In genomic region chr6:3194535-3195376, GRCh38 we compare ENCODE assay signal across 13 cellular contexts. TPM values are rescaled to one million over a fixed set of nuclear protein-coding genes. Genes with fewer than 3 reads are reported as not detected.
DNase-seq lines count a peak whose midpoint lies in the region; ATAC-seq and TF ChIP-seq lines count a peak whose summit lies in the region.
"Had no signal": no experiment of that assay in that cellular context is flagged by ENCODE, and none has a peak within 500 bp of the region (broad histone marks: within the 10 kb centered on the region; RNA-seq: fewer than 3 reads in every experiment).

No MANE protein-coding gene starts in this region.

- no peak overlapping the region for H3K4me3 Mint-ChIP-seq in stimulated activated naive CD8-positive, alpha-beta T cell treated with anti-CD3 and anti-CD28 coated beads, Interleukin-15, amount 100 ng/mL, for 72 hours
- no peak overlapping the region for H3K4me3 Mint-ChIP-seq in WTC11
- H3K4me3 Mint-ChIP-seq: type B pancreatic cell had no signal

- no peaks in the 10 kb centered on the region for H3K4me1 Mint-ChIP-seq in stimulated activated naive CD8-positive, alpha-beta T cell treated with anti-CD3 and anti-CD28 coated beads, Interleukin-15, amount 100 ng/mL, for 72 hours
- H3K4me1 Mint-ChIP-seq in WTC11, result peaks cover 17% of the 10 kb centered on the region

- no peak for TF ChIP-seq POLR2A in Peyer's patch (IDR thresholded peaks at IDR 0.05)

- peak in 1 of 2 donors; percentile 50 for DNase-seq in stimulated activated naive CD8-positive, alpha-beta T cell treated with anti-CD3 and anti-CD28 coated beads, Interleukin-15, amount 100 ng/mL, for 72 hours
- no peak for DNase-seq in stimulated activated naive CD8-positive, alpha-beta T cell treated with anti-CD3 and anti-CD28 coated beads, Interleukin-15, Interleukin-2, amounts not matched to agents 100 U/mL and 50 U/mL, for 24 hours
- DNase-seq in WTC11 (ENCODE audit: low spot score) (no peak), hippocampal formation (lab: John Stamatoyannopoulos, UW) (peak; percentile 67 to 81), Peyer's patch (no peak), kidney tubule cell (ENCODE audit: low spot score) (no peak), foreskin fibroblast (no peak), GF-D8 (lab: John Stamatoyannopoulos, UW) (no peak)
- DNase-seq: Caco-2, NCI-H226 had no signal

- TF ChIP-seq CTCF in WTC11 (IDR thresholded peaks at IDR 0.05), result no peak
- TF ChIP-seq CTCF in Peyer's patch (IDR thresholded peaks at IDR 0.05), result no peak
- no peak for TF ChIP-seq CTCF in foreskin fibroblast (IDR thresholded peaks at IDR 0.05; ENCODE audit: low read depth, low read length)

- no peaks in the 10 kb centered on the region for H3K9me3 ChIP-seq in Peyer's patch
- H3K9me3 ChIP-seq: Caco-2 had no signal

- H3K4me3 ChIP-seq in Peyer's patch (no peak overlapping the region), foreskin fibroblast (ENCODE audit: low read depth in 1 of 2, low read length in 2 of 2) (no peak overlapping the region)

- H3K27ac ChIP-seq in Peyer's patch, result no peak overlapping the region

- POLR2A ChIA-PET in WTC11 (lab: Charles Lee), result interaction anchor here (0.6 to 1.2 kb wide), 4 partner anchors 14 to 195 kb away, joined by 3 to 4 read pairs (median 3); no protein-coding TSS in a partner anchor

- peaks cover 9% of the 10 kb centered on the region for H3K27me3 Mint-ChIP-seq in stimulated activated naive CD8-positive, alpha-beta T cell treated with anti-CD3 and anti-CD28 coated beads, Interleukin-15, amount 100 ng/mL, for 72 hours
- H3K27me3 Mint-ChIP-seq in WTC11 (ENCODE audit: low read depth), result no peaks in the 10 kb centered on the region
- H3K27me3 Mint-ChIP-seq: type B pancreatic cell had no signal

- H3K36me3 ChIP-seq in Peyer's patch, result no peaks in the 10 kb centered on the region

- no peak overlapping the region for H3K27ac Mint-ChIP-seq in stimulated activated naive CD8-positive, alpha-beta T cell treated with anti-CD3 and anti-CD28 coated beads, Interleukin-15, amount 100 ng/mL, for 72 hours
- H3K27ac Mint-ChIP-seq in WTC11, result no peak overlapping the region
- H3K27ac Mint-ChIP-seq: type B pancreatic cell had no signal

- H3K9me3 Mint-ChIP-seq in stimulated activated naive CD8-positive, alpha-beta T cell treated with anti-CD3 and anti-CD28 coated beads, Interleukin-15, amount 100 ng/mL, for 72 hours, result no peaks in the 10 kb centered on the region
- H3K9me3 Mint-ChIP-seq in WTC11, result peaks cover 24% of the 10 kb centered on the region
- H3K9me3 Mint-ChIP-seq: type B pancreatic cell had no signal

- ATAC-seq in stimulated activated naive CD8-positive, alpha-beta T cell treated with anti-CD3 and anti-CD28 coated beads, Interleukin-15, amount 100 ng/mL, for 72 hours, result peak; percentile 93
- no peak for ATAC-seq in stimulated activated naive CD8-positive, alpha-beta T cell treated with anti-CD3 and anti-CD28 coated beads, Interleukin-15, Interleukin-2, amounts not matched to agents 100 U/mL and 50 U/mL, for 24 hours
- ATAC-seq in WTC11, result peak; percentile 65
- ATAC-seq: esophagus mucosa had no signal

- H3K36me3 Mint-ChIP-seq in WTC11, result peaks cover 16% of the 10 kb centered on the region
- H3K36me3 Mint-ChIP-seq: type B pancreatic cell had no signal

- CTCF ChIA-PET in WTC11 (lab: Charles Lee), result interaction anchor here (0.5 to 3.9 kb wide), 11 partner anchors 9 to 84 kb away, joined by 3 to 23 read pairs (median 4); no protein-coding TSS in a partner anchor

- H3K4me1 ChIP-seq in Peyer's patch, result no peaks in the 10 kb centered on the region
- H3K4me1 ChIP-seq: Caco-2 had no signal

- no peaks in the 10 kb centered on the region for H3K27me3 ChIP-seq in Peyer's patch

TF ChIP-seq in WTC11, 78 proteins besides CTCF, POLR2A, EP300 and RAD21:
- TF ChIP-seq ZNF263 (CRISPR knock-in tag; IDR thresholded peaks at IDR 0.05; ENCODE audit: low read depth) (peak; percentile 44; the same call in 1 of the 2 replicates), TCF7 (CRISPR knock-in tag; IDR thresholded peaks at IDR 0.05; ENCODE audit: low read depth) (no peak)

RNA-seq across cellular contexts. Expression of gene TUBB2B, which starts 32.7 kb away (rescaled TPM):
- total RNA-seq in WTC11 (2021) (591 to 627 TPM (median 616 TPM) in 3 replicates), Peyer's patch (1 to 10 TPM; 2.4 to 7.4 (median 4.5) TPM)
- total RNA-seq: activated CD8-positive, alpha-beta memory T cell treated with anti-CD3 and anti-CD28 coated beads for 36 hours had no signal

RNA-seq across cellular contexts. Expression of gene TUBB2A, which starts 37.4 kb away (rescaled TPM):
- total RNA-seq in WTC11 (2021), result 357 to 403 TPM (median 394 TPM) in 3 replicates
- 10 to 100 TPM; 13.2 to 61.6 (median 47.6) TPM for total RNA-seq in Peyer's patch

Comparison
In these comparisons a context has a peak if more than half of its experiments do, and no peak if none do; other contexts are left out.
1. DNase-seq: peak in hippocampal formation (2 of 2); none in stimulated activated naive CD8-positive, alpha-beta T cell treated with anti-CD3 and anti-CD28 coated beads, Interleukin-15, Interleukin-2, amounts not matched to agents 100 U/mL and 50 U/mL, for 24 hours (single experiment), WTC11 (single experiment), Peyer's patch (0 of 3), kidney tubule cell (single experiment), foreskin fibroblast (0 of 2) and GF-D8 (single experiment).
2. RNA of gene TUBB2B, which starts 32.7 kb away (total RNA-seq): 591 to 627 TPM in WTC11; 2.4 to 7.4 TPM in Peyer's patch; every median in the first group is over 10 times any median in the second.